1 cellular context compared by ENCODE assay signal in the genomic region with DNA sequence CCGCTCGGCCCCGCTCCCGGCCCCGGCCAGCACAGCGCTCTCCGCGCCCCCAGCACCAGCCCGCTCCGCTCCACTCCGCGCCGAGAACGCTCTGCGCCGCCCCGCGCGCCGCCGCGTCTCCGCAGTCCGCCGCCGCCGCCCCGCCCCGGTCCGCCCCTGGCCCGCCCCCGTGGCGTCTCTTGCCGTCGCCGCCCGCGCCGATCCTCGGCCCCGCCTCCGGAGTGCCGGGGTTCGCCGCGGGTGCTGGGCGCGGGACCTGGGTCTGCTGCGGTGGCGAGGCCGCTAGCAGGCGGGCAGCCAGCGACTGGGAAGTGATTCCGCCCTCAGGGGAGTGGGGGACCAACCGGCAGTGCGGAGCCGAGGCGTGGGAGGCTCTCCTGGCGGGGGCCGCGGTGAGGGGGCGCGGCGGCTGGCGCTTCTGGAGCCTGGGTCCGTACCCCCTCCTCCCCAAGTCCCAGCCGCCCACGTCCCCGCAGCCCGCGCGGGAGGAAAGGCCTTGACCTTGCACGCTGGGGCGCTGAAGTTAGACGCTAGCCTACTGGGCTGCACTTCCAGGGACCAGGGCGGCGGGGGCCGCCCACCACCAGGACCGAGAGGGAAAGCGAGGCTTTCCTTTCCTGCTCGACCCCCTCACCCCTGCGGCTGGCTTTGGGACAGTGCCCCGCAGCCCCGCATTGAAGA.
TF ChIP-seq lines count a peak whose summit lies in the region.

A gene with protein sequence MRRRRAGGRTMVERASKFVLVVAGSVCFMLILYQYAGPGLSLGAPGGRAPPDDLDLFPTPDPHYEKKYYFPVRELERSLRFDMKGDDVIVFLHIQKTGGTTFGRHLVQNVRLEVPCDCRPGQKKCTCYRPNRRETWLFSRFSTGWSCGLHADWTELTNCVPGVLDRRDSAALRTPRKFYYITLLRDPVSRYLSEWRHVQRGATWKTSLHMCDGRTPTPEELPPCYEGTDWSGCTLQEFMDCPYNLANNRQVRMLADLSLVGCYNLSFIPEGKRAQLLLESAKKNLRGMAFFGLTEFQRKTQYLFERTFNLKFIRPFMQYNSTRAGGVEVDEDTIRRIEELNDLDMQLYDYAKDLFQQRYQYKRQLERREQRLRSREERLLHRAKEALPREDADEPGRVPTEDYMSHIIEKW (minus strand): TSS at position 93 of the 681 bp plus-strand sequence. CDS start 305 bp downstream, outside the sequence.

TF ChIP-seq in HepG2, 621 proteins besides CTCF, POLR2A, EP300 and RAD21 (continued from another document and continues in another):
- TF ChIP-seq ZGPAT (CRISPR knock-in tag; IDR thresholded peaks at IDR 0.05) (peak; percentile 48; the same call in 1 of the 2 replicates), AFF4 (CRISPR knock-in tag; IDR thresholded peaks at IDR 0.05) (no peak), SIX4 (CRISPR knock-in tag; IDR thresholded peaks at IDR 0.05) (peak; percentile 20; the same call in 1 of the 2 replicates), ELF3 (CRISPR knock-in tag; IDR thresholded peaks at IDR 0.05) (no peak), KDM2A (CRISPR knock-in tag; IDR thresholded peaks at IDR 0.05; ENCODE audit: borderline replicate concordance, low read depth) (peak; percentile 67; the same call in 1 of the 2 replicates), ZNF547 (CRISPR knock-in tag; IDR thresholded peaks at IDR 0.05) (peak; percentile 69; the same call in 1 of the 2 replicates), THYN1 (CRISPR knock-in tag; IDR thresholded peaks at IDR 0.05; ENCODE audit: borderline replicate concordance, low read depth) (no peak), TAF15 (IDR thresholded peaks at IDR 0.05; ENCODE audit: low read depth, low read length, poor library complexity, severe bottlenecking) (no peak), BORCS8-MEF2B (CRISPR knock-in tag; IDR thresholded peaks at IDR 0.05) (no peak), RXRB (CRISPR knock-in tag; IDR thresholded peaks at IDR 0.05; ENCODE audit: borderline replicate concordance) (peak; percentile 59), ZMYM3 (CRISPR knock-in tag; IDR thresholded peaks at IDR 0.05) (no peak), SNAPC5 (CRISPR knock-in tag; IDR thresholded peaks at IDR 0.05; ENCODE audit: borderline replicate concordance) (no peak), ZNF260 (CRISPR knock-in tag; IDR thresholded peaks at IDR 0.05; ENCODE audit: borderline replicate concordance, low read depth) (no peak), SAFB2 (CRISPR knock-in tag; IDR thresholded peaks at IDR 0.05; ENCODE audit: borderline replicate concordance, low read depth) (no peak), ZBTB42 (CRISPR knock-in tag; IDR thresholded peaks at IDR 0.05) (no peak), ZNF460 (CRISPR knock-in tag; IDR thresholded peaks at IDR 0.05; ENCODE audit: borderline replicate concordance) (no peak), PRMT3 (CRISPR knock-in tag; IDR thresholded peaks at IDR 0.05; ENCODE audit: borderline replicate concordance, low read depth) (peak; percentile 52; the same call in 1 of the 2 replicates), SMAD9 (CRISPR knock-in tag; IDR thresholded peaks at IDR 0.05) (no peak), MXD4 (CRISPR knock-in tag; IDR thresholded peaks at IDR 0.05) (no peak), ZBTB38 (CRISPR knock-in tag; IDR thresholded peaks at IDR 0.05) (peak; percentile 63; the same call in 1 of the 2 replicates), ZNF766 (CRISPR knock-in tag; IDR thresholded peaks at IDR 0.05; ENCODE audit: borderline replicate concordance) (no peak), TERF1 (CRISPR knock-in tag; IDR thresholded peaks at IDR 0.05) (no peak), ZNF883 (CRISPR knock-in tag; IDR thresholded peaks at IDR 0.05; ENCODE audit: not compliant biosample characterization) (no peak), CCAR2 (optimal IDR thresholded peaks at IDR 0.05; ENCODE audit: low read depth, low read length) (no peak), NCOR1 (IDR thresholded peaks at IDR 0.05; ENCODE audit: borderline replicate concordance, low read length) (no peak), ZSCAN21 (CRISPR knock-in tag; IDR thresholded peaks at IDR 0.05; ENCODE audit: borderline replicate concordance) (peak; percentile 73; the same call in 1 of the 2 replicates), ZNF30 (CRISPR knock-in tag; IDR thresholded peaks at IDR 0.05) (no peak), ZNF230 (CRISPR knock-in tag; IDR thresholded peaks at IDR 0.05) (peak; percentile 59; the same call in 1 of the 2 replicates), NR1H2 (CRISPR knock-in tag; IDR thresholded peaks at IDR 0.05; ENCODE audit: borderline replicate concordance, low read depth) (no peak), ZNF121 (CRISPR knock-in tag; IDR thresholded peaks at IDR 0.05) (no peak), SRSF1 (optimal IDR thresholded peaks at IDR 0.05; ENCODE audit: low read depth, low read length) (no peak), POGZ (CRISPR knock-in tag; IDR thresholded peaks at IDR 0.05) (no peak), SNAPC4 (CRISPR knock-in tag; IDR thresholded peaks at IDR 0.05) (no peak)
- TF ChIP-seq, protein P1, sequence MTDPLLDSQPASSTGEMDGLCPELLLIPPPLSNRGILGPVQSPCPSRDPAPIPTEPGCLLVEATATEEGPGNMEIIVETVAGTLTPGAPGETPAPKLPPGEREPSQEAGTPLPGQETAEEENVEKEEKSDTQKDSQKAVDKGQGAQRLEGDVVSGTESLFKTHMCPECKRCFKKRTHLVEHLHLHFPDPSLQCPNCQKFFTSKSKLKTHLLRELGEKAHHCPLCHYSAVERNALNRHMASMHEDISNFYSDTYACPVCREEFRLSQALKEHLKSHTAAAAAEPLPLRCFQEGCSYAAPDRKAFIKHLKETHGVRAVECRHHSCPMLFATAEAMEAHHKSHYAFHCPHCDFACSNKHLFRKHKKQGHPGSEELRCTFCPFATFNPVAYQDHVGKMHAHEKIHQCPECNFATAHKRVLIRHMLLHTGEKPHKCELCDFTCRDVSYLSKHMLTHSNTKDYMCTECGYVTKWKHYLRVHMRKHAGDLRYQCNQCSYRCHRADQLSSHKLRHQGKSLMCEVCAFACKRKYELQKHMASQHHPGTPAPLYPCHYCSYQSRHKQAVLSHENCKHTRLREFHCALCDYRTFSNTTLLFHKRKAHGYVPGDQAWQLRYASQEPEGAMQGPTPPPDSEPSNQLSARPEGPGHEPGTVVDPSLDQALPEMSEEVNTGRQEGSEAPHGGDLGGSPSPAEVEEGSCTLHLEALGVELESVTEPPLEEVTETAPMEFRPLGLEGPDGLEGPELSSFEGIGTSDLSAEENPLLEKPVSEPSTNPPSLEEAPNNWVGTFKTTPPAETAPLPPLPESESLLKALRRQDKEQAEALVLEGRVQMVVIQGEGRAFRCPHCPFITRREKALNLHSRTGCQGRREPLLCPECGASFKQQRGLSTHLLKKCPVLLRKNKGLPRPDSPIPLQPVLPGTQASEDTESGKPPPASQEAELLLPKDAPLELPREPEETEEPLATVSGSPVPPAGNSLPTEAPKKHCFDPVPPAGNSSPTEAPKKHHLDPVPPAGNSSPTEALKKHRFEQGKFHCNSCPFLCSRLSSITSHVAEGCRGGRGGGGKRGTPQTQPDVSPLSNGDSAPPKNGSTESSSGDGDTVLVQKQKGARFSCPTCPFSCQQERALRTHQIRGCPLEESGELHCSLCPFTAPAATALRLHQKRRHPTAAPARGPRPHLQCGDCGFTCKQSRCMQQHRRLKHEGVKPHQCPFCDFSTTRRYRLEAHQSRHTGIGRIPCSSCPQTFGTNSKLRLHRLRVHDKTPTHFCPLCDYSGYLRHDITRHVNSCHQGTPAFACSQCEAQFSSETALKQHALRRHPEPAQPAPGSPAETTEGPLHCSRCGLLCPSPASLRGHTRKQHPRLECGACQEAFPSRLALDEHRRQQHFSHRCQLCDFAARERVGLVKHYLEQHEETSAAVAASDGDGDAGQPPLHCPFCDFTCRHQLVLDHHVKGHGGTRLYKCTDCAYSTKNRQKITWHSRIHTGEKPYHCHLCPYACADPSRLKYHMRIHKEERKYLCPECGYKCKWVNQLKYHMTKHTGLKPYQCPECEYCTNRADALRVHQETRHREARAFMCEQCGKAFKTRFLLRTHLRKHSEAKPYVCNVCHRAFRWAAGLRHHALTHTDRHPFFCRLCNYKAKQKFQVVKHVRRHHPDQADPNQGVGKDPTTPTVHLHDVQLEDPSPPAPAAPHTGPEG (CRISPR knock-in tag; IDR thresholded peaks at IDR 0.05) = peak; percentile 100
- TF ChIP-seq, protein P2, sequence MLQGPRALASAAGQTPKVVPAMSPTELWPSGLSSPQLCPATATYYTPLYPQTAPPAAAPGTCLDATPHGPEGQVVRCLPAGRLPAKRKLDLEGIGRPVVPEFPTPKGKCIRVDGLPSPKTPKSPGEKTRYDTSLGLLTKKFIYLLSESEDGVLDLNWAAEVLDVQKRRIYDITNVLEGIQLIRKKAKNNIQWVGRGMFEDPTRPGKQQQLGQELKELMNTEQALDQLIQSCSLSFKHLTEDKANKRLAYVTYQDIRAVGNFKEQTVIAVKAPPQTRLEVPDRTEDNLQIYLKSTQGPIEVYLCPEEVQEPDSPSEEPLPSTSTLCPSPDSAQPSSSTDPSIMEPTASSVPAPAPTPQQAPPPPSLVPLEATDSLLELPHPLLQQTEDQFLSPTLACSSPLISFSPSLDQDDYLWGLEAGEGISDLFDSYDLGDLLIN (CRISPR knock-in tag; IDR thresholded peaks at IDR 0.05; ENCODE audit: borderline replicate concordance) = no peak
